Comparison of ENCODE assay signal across 6 cellular contexts in genomic region chr1:43979261-43979527, GRCh38. TPM values are rescaled to one million over a fixed set of nuclear protein-coding genes. Genes with fewer than 3 reads are reported as not detected.
A peak's percentile ranks its signal among the peaks of the same experiment; 100 is the strongest.
DNase-seq lines count a peak whose midpoint lies in the region; ATAC-seq and TF ChIP-seq lines count a peak whose summit lies in the region.

No MANE protein-coding gene starts in this region.

- no peak for ATAC-seq in GM18520 (IDR thresholded peaks at IDR 0.05; ENCODE audit: unreplicated experiment)
- no peak for ATAC-seq in GM21447 (IDR thresholded peaks at IDR 0.05; ENCODE audit: unreplicated experiment)
- ATAC-seq in GM21619 (IDR thresholded peaks at IDR 0.05; ENCODE audit: unreplicated experiment): no peak

- CTCF ChIA-PET in MCF 10A (lab: Yijun Ruan, JAX): no interaction called here

- POLR2A ChIA-PET in MCF 10A (lab: Yijun Ruan, JAX): interaction anchor here (1.1 to 1.2 kb wide), 2 partner anchors 9 to 33 kb away, joined by 3 to 5 read pairs; no protein-coding TSS in a partner anchor

- no peaks in the 10 kb centered on the region for H3K9me3 ChIP-seq in ovary

- peak overlapping the region; percentile 62 for H3K4me3 ChIP-seq in GM08714 (ENCODE audit: low read length)
- peak overlapping the region; percentile 84 for H3K4me3 ChIP-seq in ovary

- peak overlapping the region; percentile 49 to 64 for H3K27ac ChIP-seq in ovary

- peaks cover 58% of the 10 kb centered on the region for H3K4me1 Mint-ChIP-seq in MCF 10A (ENCODE audit: insufficient read depth, unreplicated experiment)

- TF ChIP-seq EP300 in ovary (IDR thresholded peaks at IDR 0.05): no peak

- intact Hi-C loops in MCF 10A (cut with micrococcal nuclease) (loop anchor here (5.0 kb wide), 1 partner anchor 452 kb away; no protein-coding TSS in a partner anchor), ovary (cut with DNase I) (no loop called here)

- no TSS peak for BruUV-seq in MCF 10A (replicated peaks; lab: Mats Ljungman, UMichigan)

- TF ChIP-seq CTCF in MCF 10A (IDR thresholded peaks at IDR 0.05; ENCODE audit: unreplicated experiment): no peak
- no peak for TF ChIP-seq CTCF in ovary (IDR thresholded peaks at IDR 0.05)

- no peak overlapping the region for H3K27ac Mint-ChIP-seq in MCF 10A (ENCODE audit: low read depth, unreplicated experiment)

- no peak for TF ChIP-seq POLR2A in ovary (IDR thresholded peaks at IDR 0.05)

- H3K9me3 Mint-ChIP-seq in MCF 10A (ENCODE audit: unreplicated experiment): no peaks in the 10 kb centered on the region

- peak overlapping the region; percentile 94 for H3K4me3 Mint-ChIP-seq in MCF 10A (ENCODE audit: unreplicated experiment)

- H3K27me3 ChIP-seq in ovary: no peaks in the 10 kb centered on the region

- H3K36me3 Mint-ChIP-seq in MCF 10A (ENCODE audit: insufficient read depth, unreplicated experiment): peaks cover 33% of the 10 kb centered on the region

- H3K27me3 Mint-ChIP-seq in MCF 10A (ENCODE audit: insufficient read depth, unreplicated experiment): no peaks in the 10 kb centered on the region

- H3K4me1 ChIP-seq in ovary (ENCODE audit: insufficient read depth): peaks cover 13% of the 10 kb centered on the region

- 0 to 1% methylated on average over 9 to 45 of the region's 45 CpGs; no CpG with 5 or more reads in 1 of the 3 donors for WGBS in ovary, 3 donors

- DNase-seq in MCF 10A (ENCODE audit: unreplicated experiment): no peak
- DNase-seq in ovary: no peak

- H3K36me3 ChIP-seq in ovary: no peaks in the 10 kb centered on the region

RNA-seq across cellular contexts. Expression of gene B4GALT2, which starts 0.2 kb away (rescaled TPM):
- total RNA-seq in MCF 10A (2022): 56.3 and 68.4 TPM in 2 replicates
- total RNA-seq in ovary: 10 to 100 TPM; 11.9 to 51.3 (median 33.9) TPM
- polyA plus RNA-seq in ovary: 10 to 100 TPM; 14.4 to 22.1 TPM

RNA-seq across cellular contexts. Expression of gene ATP6V0B, which starts 4.4 kb away (rescaled TPM):
- total RNA-seq in MCF 10A (2022) (120 and 141 TPM in 2 replicates), ovary (100 to 1,000 TPM in 1 of 7 donors, 10 to 100 TPM in 6; 46.1 to 108 (median 66.9) TPM)
- 10 to 100 TPM; 74.4 to 76.1 TPM for polyA plus RNA-seq in ovary

RNA-seq across cellular contexts. Expression of gene DPH2, which starts 9.4 kb away (rescaled TPM):
- 27.9 and 38.9 TPM in 2 replicates for total RNA-seq in MCF 10A (2022)
- total RNA-seq in ovary: 10 to 100 TPM in 6 of 7 donors, 1 to 10 TPM in 1; 7.2 to 27.0 (median 16.2) TPM
- 10 to 100 TPM in 1 of 2 donors, 1 to 10 TPM in 1; 8.5 to 12.7 TPM for polyA plus RNA-seq in ovary

RNA-seq across cellular contexts. Expression of gene CCDC24, which starts 12.2 kb away (rescaled TPM):
- total RNA-seq in MCF 10A (2022) (3.6 and 4.8 TPM in 2 replicates), ovary (10 to 100 TPM in 1 of 7 donors, 1 to 10 TPM in 6; 2.1 to 23.3 (median 7.3) TPM)
- polyA plus RNA-seq in ovary: 1 to 10 TPM; 1.1 to 6.2 TPM

RNA-seq across cellular contexts. Expression of gene IPO13, which starts 32.4 kb away (rescaled TPM):
- 23.9 and 31.4 TPM in 2 replicates for total RNA-seq in MCF 10A (2022)
- 10 to 100 TPM in 6 of 7 donors, 1 to 10 TPM in 1; 8.6 to 30.3 (median 20.9) TPM for total RNA-seq in ovary
- 10 to 100 TPM in 1 of 2 donors, 1 to 10 TPM in 1; 10.0 to 15.3 TPM for polyA plus RNA-seq in ovary
